Comparison of ENCODE assay signal across 13 cellular contexts in the genomic region with DNA sequence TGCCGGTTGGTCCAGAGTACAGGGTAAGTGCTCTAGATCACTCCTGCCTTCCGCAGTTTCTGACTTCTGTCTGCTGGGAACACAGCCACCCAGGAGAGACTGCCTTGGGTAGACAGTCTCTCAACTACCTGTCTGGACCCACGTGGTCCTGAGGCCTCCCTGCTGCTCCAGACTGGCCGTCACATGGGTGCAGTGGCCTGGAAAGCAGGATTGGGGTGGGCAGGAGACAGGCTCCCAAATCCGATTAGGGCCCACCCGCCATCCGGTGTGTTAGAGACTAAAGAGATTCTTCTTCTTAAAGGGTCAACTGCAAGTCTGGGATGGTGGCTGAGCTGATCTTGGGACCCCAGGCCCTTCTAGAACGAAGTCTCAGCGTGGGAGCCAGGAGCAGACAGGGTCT.
"Had no signal": no experiment of that assay in that cellular context is flagged by ENCODE, and none has a peak within 500 bp of the region (broad histone marks: within the 10 kb centered on the region; RNA-seq: fewer than 3 reads in every experiment).

No MANE protein-coding gene starts in this region.

- DNase-seq: activated CD8-positive, alpha-beta memory T cell treated with anti-CD3 and anti-CD28 coated beads, Interleukin-2, amount 10 ng/mL, durations not matched to agents 7 days and 5 days; activated gamma-delta T cell; activated naive CD8-positive, alpha-beta T cell treated with anti-CD3 and anti-CD28 coated beads for 36 hours; activated T-cell treated with anti-CD3 and anti-CD28 coated beads, Interleukin-2, amount 50 U/mL, for 24 hours; anterior cingulate cortex; foreskin keratinocyte; head of caudate nucleus; mammary epithelial cell; stimulated activated CD4-positive, alpha-beta T cell treated with anti-CD3 and anti-CD28 coated beads, Interleukin-4, amount 100 ng/mL, for 1 hour; stimulated activated CD8-positive, alpha-beta memory T cell treated with anti-CD3 and anti-CD28 coated beads, Interleukin-4, amount 100 ng/mL, for 48 hours; T-helper 17 cell had no signal

- H3K9me3 Mint-ChIP-seq: activated naive CD8-positive, alpha-beta T cell treated with anti-CD3 and anti-CD28 coated beads for 36 hours; activated T-cell treated with anti-CD3 and anti-CD28 coated beads, Interleukin-2, amount 50 U/mL, for 24 hours; stimulated activated naive CD8-positive, alpha-beta T cell treated with anti-CD3 and anti-CD28 coated beads, Interleukin-15, Interleukin-2, amounts not matched to agents 100 ng/mL and 50 ng/mL, for 24 hours had no signal

- H3K27ac Mint-ChIP-seq: activated CD8-positive, alpha-beta memory T cell treated with anti-CD3 and anti-CD28 coated beads, Interleukin-2, amount 10 ng/mL, durations not matched to agents 7 days and 5 days; activated naive CD8-positive, alpha-beta T cell treated with anti-CD3 and anti-CD28 coated beads for 36 hours; activated T-cell treated with anti-CD3 and anti-CD28 coated beads, Interleukin-2, amount 50 U/mL, for 24 hours; stimulated activated naive CD8-positive, alpha-beta T cell treated with anti-CD3 and anti-CD28 coated beads, Interleukin-15, Interleukin-2, amounts not matched to agents 100 ng/mL and 50 ng/mL, for 24 hours had no signal

- H3K27ac ChIP-seq: foreskin keratinocyte had no signal

- ATAC-seq: activated CD8-positive, alpha-beta memory T cell treated with anti-CD3 and anti-CD28 coated beads, Interleukin-2, amount 10 ng/mL, durations not matched to agents 7 days and 5 days; foreskin keratinocyte; left lobe of liver; T-helper 17 cell had no signal

- H3K27me3 Mint-ChIP-seq: activated naive CD8-positive, alpha-beta T cell treated with anti-CD3 and anti-CD28 coated beads for 36 hours; stimulated activated naive CD8-positive, alpha-beta T cell treated with anti-CD3 and anti-CD28 coated beads, Interleukin-15, Interleukin-2, amounts not matched to agents 100 ng/mL and 50 ng/mL, for 24 hours; T-helper 17 cell had no signal

- H3K4me3 Mint-ChIP-seq: activated CD8-positive, alpha-beta memory T cell treated with anti-CD3 and anti-CD28 coated beads, Interleukin-2, amount 10 ng/mL, durations not matched to agents 7 days and 5 days; activated naive CD8-positive, alpha-beta T cell treated with anti-CD3 and anti-CD28 coated beads for 36 hours; activated T-cell treated with anti-CD3 and anti-CD28 coated beads, Interleukin-2, amount 50 U/mL, for 24 hours; stimulated activated naive CD8-positive, alpha-beta T cell treated with anti-CD3 and anti-CD28 coated beads, Interleukin-15, Interleukin-2, amounts not matched to agents 100 ng/mL and 50 ng/mL, for 24 hours had no signal

- H3K27me3 ChIP-seq: foreskin keratinocyte had no signal

- H3K36me3 Mint-ChIP-seq: activated CD8-positive, alpha-beta memory T cell treated with anti-CD3 and anti-CD28 coated beads, Interleukin-2, amount 10 ng/mL, durations not matched to agents 7 days and 5 days; activated naive CD8-positive, alpha-beta T cell treated with anti-CD3 and anti-CD28 coated beads for 36 hours had no signal
